1 cellular context compared by ENCODE assay signal in the genomic region with DNA sequence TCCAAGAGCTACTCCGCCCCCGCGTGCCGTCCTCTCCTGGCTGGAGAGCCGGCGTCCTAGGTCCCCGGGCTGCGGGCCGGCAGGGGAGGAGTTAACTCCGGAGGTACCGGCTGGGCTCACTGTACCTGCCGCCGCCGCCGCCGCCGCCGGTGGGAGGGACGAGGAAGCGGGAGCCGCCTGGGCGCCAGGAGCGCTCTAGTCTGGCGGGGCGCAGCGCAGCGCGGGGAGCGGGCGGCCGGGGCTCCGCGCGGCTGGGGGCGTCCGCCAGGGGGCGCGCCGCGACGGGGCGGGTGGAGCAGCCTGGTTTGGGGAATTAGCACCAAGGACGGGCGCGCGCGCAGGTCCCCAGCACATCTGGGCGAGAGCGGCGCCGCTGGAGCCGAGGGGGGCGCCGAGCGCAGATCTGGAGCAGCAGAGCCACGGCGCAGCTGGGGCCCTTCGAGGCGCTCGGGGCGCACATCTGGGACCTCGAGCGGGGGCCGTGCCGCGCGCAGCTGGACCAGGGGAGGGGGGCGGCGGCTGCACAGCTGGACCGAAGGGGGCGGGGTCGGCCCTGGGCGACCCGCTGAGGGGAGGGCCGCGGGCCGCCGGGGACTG.
TF ChIP-seq lines count a peak whose summit lies in the region.

TSS of gene NXPH3 (plus strand) at position 348 of the 597 bp plus-strand sequence. CDS start 349 bp downstream, outside the sequence.

TF ChIP-seq in GM12878, 131 proteins besides CTCF, POLR2A, EP300 and RAD21 (continued from another document and continues in another):
- no peak for TF ChIP-seq USF1 (IDR thresholded peaks at IDR 0.05; ENCODE audit: borderline replicate concordance, extremely low read length, insufficient read depth, low read depth, low read length)
- 0 out of 2 replicates have a peak, but pooled peaks have one; percentile 20 for TF ChIP-seq SIN3A (IDR thresholded peaks at IDR 0.05; ENCODE audit: low read depth, low read length)
- TF ChIP-seq CHD2 (IDR thresholded peaks at IDR 0.05; ENCODE audit: borderline replicate concordance, low read depth, low read length): no peak
- TF ChIP-seq MYC (IDR thresholded peaks at IDR 0.05; ENCODE audit: insufficient read depth, insufficient read length, insufficient replicate concordance, low read length, severe bottlenecking): no peak
- TF ChIP-seq NR2C2 (IDR thresholded peaks at IDR 0.05; ENCODE audit: borderline replicate concordance, control insufficient read depth, insufficient read length, low read depth): no peak
- no peak for TF ChIP-seq PAX5 (IDR thresholded peaks at IDR 0.05; ENCODE audit: borderline replicate concordance, low read depth, low read length)
- no peak for TF ChIP-seq SP1 (IDR thresholded peaks at IDR 0.05; ENCODE audit: low read depth, low read length)
- TF ChIP-seq RELB (IDR thresholded peaks at IDR 0.05; ENCODE audit: low read depth): no peak
- no peak for TF ChIP-seq SREBF2 (IDR thresholded peaks at IDR 0.05; ENCODE audit: low read length)
- TF ChIP-seq SUZ12 (IDR thresholded peaks at IDR 0.05; ENCODE audit: unreplicated experiment): no peak
- TF ChIP-seq BCL3 (IDR thresholded peaks at IDR 0.05; ENCODE audit: borderline replicate concordance, insufficient read depth, low read depth, low read length, poor library complexity, severe bottlenecking): no peak
- TF ChIP-seq RCOR1 (conservative IDR thresholded peaks at IDR 0.05; ENCODE audit: low read depth, low read length): no peak
- no peak for TF ChIP-seq STAT1 (conservative IDR thresholded peaks at IDR 0.05)
- TF ChIP-seq POLR2AphosphoS5 (IDR thresholded peaks at IDR 0.05; ENCODE audit: low read length): no peak
- no peak for TF ChIP-seq PML (IDR thresholded peaks at IDR 0.05; ENCODE audit: low read length)
- TF ChIP-seq, protein P1, sequence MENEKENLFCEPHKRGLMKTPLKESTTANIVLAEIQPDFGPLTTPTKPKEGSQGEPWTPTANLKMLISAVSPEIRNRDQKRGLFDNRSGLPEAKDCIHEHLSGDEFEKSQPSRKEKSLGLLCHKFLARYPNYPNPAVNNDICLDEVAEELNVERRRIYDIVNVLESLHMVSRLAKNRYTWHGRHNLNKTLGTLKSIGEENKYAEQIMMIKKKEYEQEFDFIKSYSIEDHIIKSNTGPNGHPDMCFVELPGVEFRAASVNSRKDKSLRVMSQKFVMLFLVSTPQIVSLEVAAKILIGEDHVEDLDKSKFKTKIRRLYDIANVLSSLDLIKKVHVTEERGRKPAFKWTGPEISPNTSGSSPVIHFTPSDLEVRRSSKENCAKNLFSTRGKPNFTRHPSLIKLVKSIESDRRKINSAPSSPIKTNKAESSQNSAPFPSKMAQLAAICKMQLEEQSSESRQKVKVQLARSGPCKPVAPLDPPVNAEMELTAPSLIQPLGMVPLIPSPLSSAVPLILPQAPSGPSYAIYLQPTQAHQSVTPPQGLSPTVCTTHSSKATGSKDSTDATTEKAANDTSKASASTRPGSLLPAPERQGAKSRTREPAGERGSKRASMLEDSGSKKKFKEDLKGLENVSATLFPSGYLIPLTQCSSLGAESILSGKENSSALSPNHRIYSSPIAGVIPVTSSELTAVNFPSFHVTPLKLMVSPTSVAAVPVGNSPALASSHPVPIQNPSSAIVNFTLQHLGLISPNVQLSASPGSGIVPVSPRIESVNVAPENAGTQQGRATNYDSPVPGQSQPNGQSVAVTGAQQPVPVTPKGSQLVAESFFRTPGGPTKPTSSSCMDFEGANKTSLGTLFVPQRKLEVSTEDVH (IDR thresholded peaks at IDR 0.05; ENCODE audit: low read depth, partially characterized antibody): no peak
- no peak for TF ChIP-seq SMAD5 (IDR thresholded peaks at IDR 0.05; ENCODE audit: low read depth)
- no peak for TF ChIP-seq WRNIP1 (IDR thresholded peaks at IDR 0.05; ENCODE audit: borderline replicate concordance, low read depth, low read length)
- TF ChIP-seq MTA2 (IDR thresholded peaks at IDR 0.05; ENCODE audit: low read depth): no peak
- no peak for TF ChIP-seq NR2C1 (IDR thresholded peaks at IDR 0.05)
- TF ChIP-seq HDAC2 (IDR thresholded peaks at IDR 0.05): no peak
- TF ChIP-seq POU2F2 (IDR thresholded peaks at IDR 0.05; ENCODE audit: borderline replicate concordance, low read depth, low read length): no peak
- TF ChIP-seq PBX3 (IDR thresholded peaks at IDR 0.05; ENCODE audit: insufficient replicate concordance, low read depth, low read length): no peak
- TF ChIP-seq ASH2L (IDR thresholded peaks at IDR 0.05; ENCODE audit: borderline replicate concordance, low read depth): no peak
- no peak for TF ChIP-seq ATF3 (IDR thresholded peaks at IDR 0.05; ENCODE audit: borderline replicate concordance, extremely low read depth, low read depth, low read length)
- TF ChIP-seq RAD51 (IDR thresholded peaks at IDR 0.05): no peak
- no peak for TF ChIP-seq CHD4 (IDR thresholded peaks at IDR 0.05)
- TF ChIP-seq GATAD2B (conservative IDR thresholded peaks at IDR 0.05; ENCODE audit: low read depth): 0 out of 2 replicates have a peak, but pooled peaks have one; percentile 42
- TF ChIP-seq CREM (IDR thresholded peaks at IDR 0.05; ENCODE audit: low read depth): no peak
- 0 out of 2 replicates have a peak, but pooled peaks have one; percentile 45 for TF ChIP-seq ZNF217 (IDR thresholded peaks at IDR 0.05)
- TF ChIP-seq ZBED1 (IDR thresholded peaks at IDR 0.05; ENCODE audit: borderline replicate concordance): no peak
- TF ChIP-seq TARDBP (IDR thresholded peaks at IDR 0.05; ENCODE audit: borderline replicate concordance): no peak
- TF ChIP-seq NBN (IDR thresholded peaks at IDR 0.05): no peak
- TF ChIP-seq NFYA (IDR thresholded peaks at IDR 0.05; ENCODE audit: borderline replicate concordance, low read depth, low read length): no peak
- TF ChIP-seq RBBP5 (conservative IDR thresholded peaks at IDR 0.05): no peak
- TF ChIP-seq BMI1 (IDR thresholded peaks at IDR 0.05; ENCODE audit: borderline replicate concordance): no peak
- no peak for TF ChIP-seq MEF2B (IDR thresholded peaks at IDR 0.05; ENCODE audit: partially characterized antibody, poor library complexity, severe bottlenecking)
- TF ChIP-seq, protein P2, sequence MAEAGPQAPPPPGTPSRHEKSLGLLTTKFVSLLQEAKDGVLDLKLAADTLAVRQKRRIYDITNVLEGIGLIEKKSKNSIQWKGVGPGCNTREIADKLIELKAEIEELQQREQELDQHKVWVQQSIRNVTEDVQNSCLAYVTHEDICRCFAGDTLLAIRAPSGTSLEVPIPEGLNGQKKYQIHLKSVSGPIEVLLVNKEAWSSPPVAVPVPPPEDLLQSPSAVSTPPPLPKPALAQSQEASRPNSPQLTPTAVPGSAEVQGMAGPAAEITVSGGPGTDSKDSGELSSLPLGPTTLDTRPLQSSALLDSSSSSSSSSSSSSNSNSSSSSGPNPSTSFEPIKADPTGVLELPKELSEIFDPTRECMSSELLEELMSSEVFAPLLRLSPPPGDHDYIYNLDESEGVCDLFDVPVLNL (IDR thresholded peaks at IDR 0.05; ENCODE audit: low read depth, low read length): no peak
- TF ChIP-seq HDGF (IDR thresholded peaks at IDR 0.05): no peak
- no peak for TF ChIP-seq SMAD1 (IDR thresholded peaks at IDR 0.05; ENCODE audit: low read depth, partially characterized antibody)
- peak; percentile 31; the same call in 1 of the 2 replicates for TF ChIP-seq SMC3 (IDR thresholded peaks at IDR 0.05; ENCODE audit: borderline replicate concordance, low read length)
- TF ChIP-seq E4F1 (IDR thresholded peaks at IDR 0.05; ENCODE audit: borderline replicate concordance, partially characterized antibody): no peak
- no peak for TF ChIP-seq CEBPB (IDR thresholded peaks at IDR 0.05; ENCODE audit: borderline replicate concordance in 1 of 2, low read depth in 2 of 2, low read length in 2 of 2)
- peak; percentile 78 for TF ChIP-seq SMARCA5 (IDR thresholded peaks at IDR 0.05)
- TF ChIP-seq ETV6 (conservative IDR thresholded peaks at IDR 0.05 in 1 of 2, IDR thresholded peaks at IDR 0.05 in 1 of 2; ENCODE audit: borderline replicate concordance in 1 of 2, low read depth in 1 of 2): no peak
- TF ChIP-seq, protein P3, sequence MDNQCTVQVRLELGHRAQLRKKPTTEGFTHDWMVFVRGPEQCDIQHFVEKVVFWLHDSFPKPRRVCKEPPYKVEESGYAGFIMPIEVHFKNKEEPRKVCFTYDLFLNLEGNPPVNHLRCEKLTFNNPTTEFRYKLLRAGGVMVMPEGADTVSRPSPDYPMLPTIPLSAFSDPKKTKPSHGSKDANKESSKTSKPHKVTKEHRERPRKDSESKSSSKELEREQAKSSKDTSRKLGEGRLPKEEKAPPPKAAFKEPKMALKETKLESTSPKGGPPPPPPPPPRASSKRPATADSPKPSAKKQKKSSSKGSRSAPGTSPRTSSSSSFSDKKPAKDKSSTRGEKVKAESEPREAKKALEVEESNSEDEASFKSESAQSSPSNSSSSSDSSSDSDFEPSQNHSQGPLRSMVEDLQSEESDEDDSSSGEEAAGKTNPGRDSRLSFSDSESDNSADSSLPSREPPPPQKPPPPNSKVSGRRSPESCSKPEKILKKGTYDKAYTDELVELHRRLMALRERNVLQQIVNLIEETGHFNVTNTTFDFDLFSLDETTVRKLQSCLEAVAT (IDR thresholded peaks at IDR 0.05): no peak
- 0 out of 2 replicates have a peak, but pooled peaks have one; percentile 40 for TF ChIP-seq BACH1 (IDR thresholded peaks at IDR 0.05; ENCODE audit: borderline replicate concordance)
- TF ChIP-seq, protein P4, sequence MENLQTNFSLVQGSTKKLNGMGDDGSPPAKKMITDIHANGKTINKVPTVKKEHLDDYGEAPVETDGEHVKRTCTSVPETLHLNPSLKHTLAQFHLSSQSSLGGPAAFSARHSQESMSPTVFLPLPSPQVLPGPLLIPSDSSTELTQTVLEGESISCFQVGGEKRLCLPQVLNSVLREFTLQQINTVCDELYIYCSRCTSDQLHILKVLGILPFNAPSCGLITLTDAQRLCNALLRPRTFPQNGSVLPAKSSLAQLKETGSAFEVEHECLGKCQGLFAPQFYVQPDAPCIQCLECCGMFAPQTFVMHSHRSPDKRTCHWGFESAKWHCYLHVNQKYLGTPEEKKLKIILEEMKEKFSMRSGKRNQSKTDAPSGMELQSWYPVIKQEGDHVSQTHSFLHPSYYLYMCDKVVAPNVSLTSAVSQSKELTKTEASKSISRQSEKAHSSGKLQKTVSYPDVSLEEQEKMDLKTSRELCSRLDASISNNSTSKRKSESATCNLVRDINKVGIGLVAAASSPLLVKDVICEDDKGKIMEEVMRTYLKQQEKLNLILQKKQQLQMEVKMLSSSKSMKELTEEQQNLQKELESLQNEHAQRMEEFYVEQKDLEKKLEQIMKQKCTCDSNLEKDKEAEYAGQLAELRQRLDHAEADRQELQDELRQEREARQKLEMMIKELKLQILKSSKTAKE (IDR thresholded peaks at IDR 0.05; ENCODE audit: low read depth, poor library complexity, severe bottlenecking): no peak
- peak in 1 of 2 experiments; percentile 40; a peak in 1 of 3 replicates for TF ChIP-seq EGR1 (IDR thresholded peaks at IDR 0.05; ENCODE audit: borderline replicate concordance in 1 of 2, low read depth in 2 of 2, low read length in 2 of 2)
- TF ChIP-seq CBFB (IDR thresholded peaks at IDR 0.05; ENCODE audit: low read depth): no peak
